ENCODE assay signal across 9 cellular contexts in the genomic region with DNA sequence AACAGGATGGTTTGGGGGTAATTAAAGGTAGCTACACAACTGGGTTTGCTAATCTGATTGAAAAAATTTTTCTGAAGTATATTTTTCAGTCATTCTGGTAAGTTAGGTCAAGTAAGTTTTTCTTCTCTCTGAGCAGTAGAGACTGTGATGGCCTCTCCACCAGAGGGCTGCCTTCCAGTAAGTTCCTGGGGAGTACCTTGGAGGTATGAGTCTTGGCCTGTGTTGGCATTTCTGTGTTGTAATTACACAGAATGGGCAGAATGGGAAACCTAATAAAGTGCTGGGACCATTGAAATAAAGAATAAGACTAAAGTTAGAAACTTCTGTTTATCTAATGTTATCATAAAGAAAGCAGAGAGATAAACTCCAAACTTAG.
DNase-seq lines count a peak whose midpoint lies in the region; ATAC-seq and TF ChIP-seq lines count a peak whose summit lies in the region.
"Had no signal": no experiment of that assay in that cellular context is flagged by ENCODE, and none has a peak within 500 bp of the region (broad histone marks: within the 10 kb centered on the region; RNA-seq: fewer than 3 reads in every experiment).

No MANE protein-coding gene starts in this region.

- H3K36me3 ChIP-seq in stomach: no peaks in the 10 kb centered on the region

- H3K36me3 Mint-ChIP-seq in T-helper 17 cell (ENCODE audit: low read depth): no peaks in the 10 kb centered on the region

- H3K27ac ChIP-seq in stomach: no peak overlapping the region

- no peak for TF ChIP-seq EP300 in stomach (IDR thresholded peaks at IDR 0.05)

- no peaks in the 10 kb centered on the region for H3K4me1 Mint-ChIP-seq in T-helper 17 cell
- H3K4me1 Mint-ChIP-seq: B cell had no signal

- H3K27ac Mint-ChIP-seq in T-helper 17 cell: no peak overlapping the region
- H3K27ac Mint-ChIP-seq: B cell had no signal

- no peak overlapping the region for H3K4me3 ChIP-seq in stomach

- H3K27me3 ChIP-seq in stomach: no peaks in the 10 kb centered on the region

- peak in 5 of 7 experiments; percentile 16 to 53 (median 46) for TF ChIP-seq CTCF in stomach (IDR thresholded peaks at IDR 0.05)

- no peaks in the 10 kb centered on the region for H3K9me3 ChIP-seq in stomach
- no peaks in the 10 kb centered on the region for H3K9me3 ChIP-seq in T-helper 17 cell (ENCODE audit: control insufficient read depth, low read length, poor library complexity, severe bottlenecking)

- ATAC-seq in left cardiac atrium: peak; percentile 59 to 76
- ATAC-seq in T-helper 17 cell: no peak
- ATAC-seq in HG02623 (IDR thresholded peaks at IDR 0.05; ENCODE audit: unreplicated experiment): no peak
- ATAC-seq in GM18511 (IDR thresholded peaks at IDR 0.05; ENCODE audit: unreplicated experiment): no peak

- DNase-seq in NCI-H82 (lab: John Stamatoyannopoulos, UW): peak; percentile 52
- no peak for DNase-seq in NCI-H82 treated with DMSO at 0.1 percent for 48 hours (lab: John Stamatoyannopoulos, UW; ENCODE audit: unreplicated experiment)
- DNase-seq in SW480 (ENCODE audit: low spot score): peak; percentile 10
- no peak for DNase-seq in left cardiac atrium
- DNase-seq in stomach: peak; percentile 60
- no peak for DNase-seq in T-helper 17 cell

- intact Hi-C loops in left cardiac atrium (cut with DNase I): no loop called here
- intact Hi-C loops in stomach (cut with DNase I; ENCODE audit: low total_unique reads): no loop called here

- TF ChIP-seq POLR2A in stomach (IDR thresholded peaks at IDR 0.05): no peak

- no peak overlapping the region for H3K4me3 Mint-ChIP-seq in T-helper 17 cell
- H3K4me3 Mint-ChIP-seq: B cell had no signal

- no peaks in the 10 kb centered on the region for H3K4me1 ChIP-seq in stomach

- H3K27me3 Mint-ChIP-seq in T-helper 17 cell: peaks cover 52% of the 10 kb centered on the region

Comparison
In these comparisons a context has a peak if more than half of its experiments do, and no peak if none do; other contexts are left out.
1. DNase-seq: peak in NCI-H82 (single experiment), SW480 (single experiment) and stomach (single experiment); none in NCI-H82 treated with DMSO at 0.1 percent for 48 hours (single experiment), left cardiac atrium (single experiment) and T-helper 17 cell (0 of 3).
2. ATAC-seq: peak in left cardiac atrium (2 of 2); none in T-helper 17 cell (single experiment), HG02623 (single experiment) and GM18511 (single experiment).